ENCODE assay signal across 1 cellular context in genomic region chr22:45859231-45860161, GRCh38.
TF ChIP-seq lines count a peak whose summit lies in the region.

No MANE protein-coding gene starts in this region.

TF ChIP-seq in HepG2, 621 proteins besides CTCF, POLR2A, EP300 and RAD21 (continued from another document):
- 0 out of 2 replicates have a peak, but pooled peaks have one; percentile 16 for TF ChIP-seq ARID5B (CRISPR knock-in tag; IDR thresholded peaks at IDR 0.05)
- TF ChIP-seq ZNF30 (CRISPR knock-in tag; IDR thresholded peaks at IDR 0.05) = no peak
- no peak for TF ChIP-seq ZNF343 (CRISPR knock-in tag; IDR thresholded peaks at IDR 0.05)
- no peak for TF ChIP-seq ZNF484 (CRISPR knock-in tag; IDR thresholded peaks at IDR 0.05; ENCODE audit: borderline replicate concordance, low read depth)
- TF ChIP-seq, protein P1, sequence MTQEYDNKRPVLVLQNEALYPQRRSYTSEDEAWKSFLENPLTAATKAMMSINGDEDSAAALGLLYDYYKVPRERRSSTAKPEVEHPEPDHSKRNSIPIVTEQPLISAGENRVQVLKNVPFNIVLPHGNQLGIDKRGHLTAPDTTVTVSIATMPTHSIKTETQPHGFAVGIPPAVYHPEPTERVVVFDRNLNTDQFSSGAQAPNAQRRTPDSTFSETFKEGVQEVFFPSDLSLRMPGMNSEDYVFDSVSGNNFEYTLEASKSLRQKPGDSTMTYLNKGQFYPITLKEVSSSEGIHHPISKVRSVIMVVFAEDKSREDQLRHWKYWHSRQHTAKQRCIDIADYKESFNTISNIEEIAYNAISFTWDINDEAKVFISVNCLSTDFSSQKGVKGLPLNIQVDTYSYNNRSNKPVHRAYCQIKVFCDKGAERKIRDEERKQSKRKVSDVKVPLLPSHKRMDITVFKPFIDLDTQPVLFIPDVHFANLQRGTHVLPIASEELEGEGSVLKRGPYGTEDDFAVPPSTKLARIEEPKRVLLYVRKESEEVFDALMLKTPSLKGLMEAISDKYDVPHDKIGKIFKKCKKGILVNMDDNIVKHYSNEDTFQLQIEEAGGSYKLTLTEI (CRISPR knock-in tag; conservative IDR thresholded peaks at IDR 0.05) = no peak
- TF ChIP-seq SAP130 (CRISPR knock-in tag; IDR thresholded peaks at IDR 0.05; ENCODE audit: low read depth) = 0 out of 2 replicates have a peak, but pooled peaks have one; percentile 43
- TF ChIP-seq ZNF687 (CRISPR knock-in tag; IDR thresholded peaks at IDR 0.05) = peak; percentile 20; the same call in 1 of the 2 replicates
- peak; percentile 37 for TF ChIP-seq AGO2 (optimal IDR thresholded peaks at IDR 0.05; ENCODE audit: low read depth, low read length)
- no peak for TF ChIP-seq ZBTB26 (CRISPR knock-in tag; IDR thresholded peaks at IDR 0.05; ENCODE audit: borderline replicate concordance)
- peak; percentile 84; the same call in 1 of the 2 replicates for TF ChIP-seq TBX3 (IDR thresholded peaks at IDR 0.05; ENCODE audit: borderline replicate concordance)
- TF ChIP-seq ZNF12 (CRISPR knock-in tag; IDR thresholded peaks at IDR 0.05) = no peak
- TF ChIP-seq, protein P2, sequence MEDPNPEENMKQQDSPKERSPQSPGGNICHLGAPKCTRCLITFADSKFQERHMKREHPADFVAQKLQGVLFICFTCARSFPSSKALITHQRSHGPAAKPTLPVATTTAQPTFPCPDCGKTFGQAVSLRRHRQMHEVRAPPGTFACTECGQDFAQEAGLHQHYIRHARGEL (CRISPR knock-in tag; IDR thresholded peaks at IDR 0.05) = no peak
